ENCODE assay signal across 2 cellular contexts in the genomic region with DNA sequence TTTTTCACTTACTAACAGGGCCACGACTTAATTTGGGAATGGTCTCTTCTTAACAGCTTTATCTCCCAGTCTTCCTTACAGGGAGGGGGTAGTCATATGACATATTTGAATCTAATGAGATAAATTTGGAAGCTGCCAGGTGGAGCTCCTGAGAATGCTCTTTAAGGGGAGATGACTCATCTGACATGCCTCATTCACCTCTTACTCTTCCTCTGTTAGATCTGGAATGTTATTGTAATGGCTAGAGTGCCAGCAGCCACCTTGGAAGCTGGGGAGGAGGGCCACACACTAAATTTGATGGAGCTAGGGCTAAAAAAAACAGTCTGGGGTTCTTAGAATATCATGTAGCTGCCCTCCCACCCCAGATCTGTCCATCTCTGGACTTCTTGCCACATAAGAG.
TF ChIP-seq lines count a peak whose summit lies in the region.

No MANE protein-coding gene starts in this region.

TF ChIP-seq in A549, 52 proteins besides CTCF, POLR2A, EP300 and RAD21:
- TF ChIP-seq, protein P1, sequence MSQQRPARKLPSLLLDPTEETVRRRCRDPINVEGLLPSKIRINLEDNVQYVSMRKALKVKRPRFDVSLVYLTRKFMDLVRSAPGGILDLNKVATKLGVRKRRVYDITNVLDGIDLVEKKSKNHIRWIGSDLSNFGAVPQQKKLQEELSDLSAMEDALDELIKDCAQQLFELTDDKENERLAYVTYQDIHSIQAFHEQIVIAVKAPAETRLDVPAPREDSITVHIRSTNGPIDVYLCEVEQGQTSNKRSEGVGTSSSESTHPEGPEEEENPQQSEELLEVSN (IDR thresholded peaks at IDR 0.05; ENCODE audit: borderline replicate concordance, low read depth): no peak
- TF ChIP-seq FOSL2 (IDR thresholded peaks at IDR 0.05) (no peak), FOSL2 (CRISPR knock-in tag; IDR thresholded peaks at IDR 0.05) (peak; percentile 45; the same call in 1 of the 2 replicates)

TF ChIP-seq in K562, 482 proteins besides CTCF, POLR2A, EP300 and RAD21:
- TF ChIP-seq, protein P2, sequence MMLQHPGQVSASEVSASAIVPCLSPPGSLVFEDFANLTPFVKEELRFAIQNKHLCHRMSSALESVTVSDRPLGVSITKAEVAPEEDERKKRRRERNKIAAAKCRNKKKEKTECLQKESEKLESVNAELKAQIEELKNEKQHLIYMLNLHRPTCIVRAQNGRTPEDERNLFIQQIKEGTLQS (IDR thresholded peaks at IDR 0.05): 0 out of 2 replicates have a peak, but pooled peaks have one; percentile 10
- TF ChIP-seq, protein P2 (CRISPR knock-in tag; conservative IDR thresholded peaks at IDR 0.05): no peak
- TF ChIP-seq ATF7 (IDR thresholded peaks at IDR 0.05): no peak
